In genomic region chr1:98388431-98388830, GRCh38 we compare ENCODE assay signal across 9 cellular contexts.
DNase-seq lines count a peak whose midpoint lies in the region; ATAC-seq lines count a peak whose summit lies in the region.
"Had no signal": no experiment of that assay in that cellular context is flagged by ENCODE, and none has a peak within 500 bp of the region (broad histone marks: within the 10 kb centered on the region; RNA-seq: fewer than 3 reads in every experiment).

No MANE protein-coding gene starts in this region.

- H3K27me3 ChIP-seq in ACC112 (ENCODE audit: insufficient read depth, low read length) (no peaks in the 10 kb centered on the region), HAP-1 (ENCODE audit: low read depth) (no peaks in the 10 kb centered on the region; the same call in 1 of the 2 replicates)

- no peaks in the 10 kb centered on the region for H3K27me3 Mint-ChIP-seq in central memory CD8-positive, alpha-beta T cell
- H3K27me3 Mint-ChIP-seq: activated naive CD4-positive, alpha-beta T cell treated with anti-CD3 and anti-CD28 coated beads, Interleukin-2, amount 50 U/mL, for 24 hours had no signal

- peaks cover 30% of the 10 kb centered on the region for H3K4me1 Mint-ChIP-seq in central memory CD8-positive, alpha-beta T cell
- H3K4me1 Mint-ChIP-seq: activated naive CD4-positive, alpha-beta T cell treated with anti-CD3 and anti-CD28 coated beads, Interleukin-2, amount 50 U/mL, for 24 hours had no signal

- H3K27ac ChIP-seq in ACC112 (ENCODE audit: low read depth, low read length) = peak overlapping the region; percentile 62

- H3K4me3 ChIP-seq in ACC112 (ENCODE audit: low read depth, low read length) = peak overlapping the region; percentile 46
- no peak overlapping the region for H3K4me3 ChIP-seq in HAP-1

- H3K9me3 Mint-ChIP-seq in central memory CD8-positive, alpha-beta T cell = peaks cover 4% of the 10 kb centered on the region
- H3K9me3 Mint-ChIP-seq: activated naive CD4-positive, alpha-beta T cell treated with anti-CD3 and anti-CD28 coated beads, Interleukin-2, amount 50 U/mL, for 24 hours had no signal

- peak overlapping the region; percentile 56 for H2AFZ ChIP-seq in ACC112 (ENCODE audit: low read length, unreplicated experiment)

- ATAC-seq in GM18873 (IDR thresholded peaks at IDR 0.05; ENCODE audit: low FRiP score, unreplicated experiment) = peak; percentile 70
- peak; percentile 98 for ATAC-seq in central memory CD8-positive, alpha-beta T cell (replicated peaks; ENCODE audit: extremely low read depth, poor library complexity, severe bottlenecking)

- no peaks in the 10 kb centered on the region for H3K36me3 Mint-ChIP-seq in central memory CD8-positive, alpha-beta T cell (ENCODE audit: insufficient read depth)
- H3K36me3 Mint-ChIP-seq: activated naive CD4-positive, alpha-beta T cell treated with anti-CD3 and anti-CD28 coated beads, Interleukin-2, amount 50 U/mL, for 24 hours had no signal

- in situ Hi-C loops in HAP-1 (cut with MboI; ENCODE audit: low sequenced_read_pairs) = no loop called here

- DNase-seq in KG1 (lab: John Stamatoyannopoulos, UW) (peak; percentile 14), pons (ENCODE audit: low spot score) (peak; percentile 85), HT-29 (ENCODE audit: low spot score) (no peak), SIG-M5 treated with dmso at 0.1 percent for 504 hours (lab: John Stamatoyannopoulos, UW; ENCODE audit: unreplicated experiment) (no peak), HAP-1 (ENCODE audit: low spot score in 2 of 2) (no peak)
- peak in 1 of 2 donors; percentile 13 for DNase-seq in central memory CD8-positive, alpha-beta T cell (ENCODE audit: low spot score in 2 of 2)

- peak overlapping the region; percentile 61 for H3K4me3 Mint-ChIP-seq in central memory CD8-positive, alpha-beta T cell
- H3K4me3 Mint-ChIP-seq: activated naive CD4-positive, alpha-beta T cell treated with anti-CD3 and anti-CD28 coated beads, Interleukin-2, amount 50 U/mL, for 24 hours had no signal

- no peaks in the 10 kb centered on the region for H3K79me2 ChIP-seq in ACC112 (ENCODE audit: control insufficient read depth, insufficient read depth, low read length, unreplicated experiment)

- no peaks in the 10 kb centered on the region for H3K9me3 ChIP-seq in HAP-1

- peak overlapping the region; percentile 75 for H3K27ac Mint-ChIP-seq in central memory CD8-positive, alpha-beta T cell (ENCODE audit: low read depth)
- H3K27ac Mint-ChIP-seq: activated naive CD4-positive, alpha-beta T cell treated with anti-CD3 and anti-CD28 coated beads, Interleukin-2, amount 50 U/mL, for 24 hours had no signal

- no peaks in the 10 kb centered on the region for H3K36me3 ChIP-seq in ACC112 (ENCODE audit: insufficient read depth, low read length)
- no peaks in the 10 kb centered on the region for H3K36me3 ChIP-seq in HAP-1 (replicated peaks)

- H3K4me1 ChIP-seq in ACC112 (ENCODE audit: control insufficient read depth, insufficient read depth, low read length, unreplicated experiment) = peaks cover 39% of the 10 kb centered on the region
- no peaks in the 10 kb centered on the region for H3K4me1 ChIP-seq in HAP-1

Comparison
In these comparisons a context has a peak if more than half of its experiments do, and no peak if none do; other contexts are left out.
1. DNase-seq: peak in KG1 (single experiment) and pons (single experiment); none in HT-29 (single experiment), SIG-M5 treated with dmso at 0.1 percent for 504 hours (single experiment) and HAP-1 (0 of 2).